ENCODE assay signal across 19 cellular contexts in genomic region chr20:4029505-4030467, GRCh38. TPM values are rescaled to one million over a fixed set of nuclear protein-coding genes. Genes with fewer than 3 reads are reported as not detected.
DNase-seq lines count a peak whose midpoint lies in the region; ATAC-seq and TF ChIP-seq lines count a peak whose summit lies in the region.
"Had no signal": no experiment of that assay in that cellular context is flagged by ENCODE, and none has a peak within 500 bp of the region (broad histone marks: within the 10 kb centered on the region; RNA-seq: fewer than 3 reads in every experiment).

No MANE protein-coding gene starts in this region.

- H3K9me3 ChIP-seq in endodermal cell (ENCODE audit: control insufficient read depth, low read length), result peaks cover 19% of the 10 kb centered on the region

- H3K9me3 Mint-ChIP-seq in endodermal cell, result peaks cover 19% of the 10 kb centered on the region

- no peak overlapping the region for H3K9ac ChIP-seq in endodermal cell (ENCODE audit: extremely low read depth, low read length, poor library complexity, severe bottlenecking)
- H3K9ac ChIP-seq: BLaER1 treated with 17β-estradiol and CSF1 and Interleukin-3, amounts not matched to agents 10 nM and 100 nM had no signal

- peaks cover 22% of the 10 kb centered on the region for H3K4me1 Mint-ChIP-seq in endodermal cell

- ATAC-seq in GM19351 (IDR thresholded peaks at IDR 0.05; ENCODE audit: unreplicated experiment) (no peak), GM19463 (IDR thresholded peaks at IDR 0.05; ENCODE audit: unreplicated experiment) (no peak)
- ATAC-seq: GM23338, Panc1 had no signal

- DNase-seq in NCI-H1417 (lab: John Stamatoyannopoulos, UW) (peak in 2 of 3 experiments; percentile 36 to 44), NCI-H1417 treated with DMSO at 0.1 percent for 48 hours (lab: John Stamatoyannopoulos, UW) (no peak), NCI-H1092 treated with DMSO at 0.1 percent for 48 hours (lab: John Stamatoyannopoulos, UW) (peak; percentile 53), NCI-H748 treated with DMSO at 0.1 percent for 48 hours (lab: John Stamatoyannopoulos, UW) (peak; percentile 91), endodermal cell (no peak), DMS114 treated with DMSO at 0.1 percent for 48 hours (lab: John Stamatoyannopoulos, UW; ENCODE audit: unreplicated experiment) (no peak)
- DNase-seq: 8988T, COR-L47, DMS79 treated with DMSO at 0.1 percent for 48 hours, KBM-7, NCI-H1436, NCI-H524 treated with DMSO at 0.1 percent for 48 hours, Right ventricle myocardium superior, T-helper 2 cell had no signal

- H3K4me3 ChIP-seq in endodermal cell (ENCODE audit: low read length), result no peak overlapping the region
- H3K4me3 ChIP-seq: BLaER1 treated with 17β-estradiol and CSF1 and Interleukin-3, amounts not matched to agents 10 nM and 100 nM; GM23338 had no signal

- H3K27ac Mint-ChIP-seq in endodermal cell, result peak overlapping the region; percentile 39
- H3K27ac Mint-ChIP-seq: GM23338 had no signal

- no peaks in the 10 kb centered on the region for H3K27me3 Mint-ChIP-seq in endodermal cell (ENCODE audit: insufficient read depth)

- no peaks in the 10 kb centered on the region for H3K36me3 ChIP-seq in endodermal cell (ENCODE audit: control insufficient read depth, insufficient read depth, low read length)
- H3K36me3 ChIP-seq: BLaER1 treated with 17β-estradiol and CSF1 and Interleukin-3, amounts not matched to agents 10 nM and 100 nM had no signal

- H3K4me3 Mint-ChIP-seq in endodermal cell, result no peak overlapping the region
- H3K4me3 Mint-ChIP-seq: GM23338 had no signal

- TF ChIP-seq CTCF in endodermal cell (conservative IDR thresholded peaks at IDR 0.05), result no peak

- H3K4me1 ChIP-seq in endodermal cell (ENCODE audit: control insufficient read depth, insufficient read depth, low read length), result no peaks in the 10 kb centered on the region

- H3K27ac ChIP-seq in endodermal cell (ENCODE audit: low read depth, low read length), result no peak overlapping the region
- H3K27ac ChIP-seq: BLaER1 treated with 17β-estradiol and CSF1 and Interleukin-3, amounts not matched to agents 10 nM and 100 nM had no signal

- no peaks in the 10 kb centered on the region for H3K27me3 ChIP-seq in endodermal cell (ENCODE audit: control insufficient read depth, insufficient read depth, low read length, poor library complexity, severe bottlenecking)

- no peaks in the 10 kb centered on the region for H3K36me3 Mint-ChIP-seq in endodermal cell (ENCODE audit: low read depth)

- 93 to 100% methylated on average over 2 to 4 of the region's 5 CpGs for WGBS in endodermal cell (ENCODE audit: insufficient coverage in 1 of 2, insufficient read length in 1 of 2), 2 experiments

RNA-seq across cellular contexts. Expression of gene RNF24, which starts 14.4 kb away (rescaled TPM):
- 10 to 100 TPM; 22.8 to 26.1 TPM for total RNA-seq in endodermal cell
- 26.2 TPM for polyA plus RNA-seq in endodermal cell (2013, experiment 1 of 2)
- polyA plus RNA-seq in endodermal cell (2013, experiment 2 of 2), result 27.0 TPM

Comparison
In these comparisons a context has a peak if more than half of its experiments do, and no peak if none do; other contexts are left out.
1. DNase-seq: peak in NCI-H1417 (2 of 3), NCI-H1092 treated with DMSO at 0.1 percent for 48 hours (single experiment) and NCI-H748 treated with DMSO at 0.1 percent for 48 hours (single experiment); none in NCI-H1417 treated with DMSO at 0.1 percent for 48 hours (single experiment), endodermal cell (single experiment) and DMS114 treated with DMSO at 0.1 percent for 48 hours (single experiment).